Comparison of ENCODE assay signal across 8 cellular contexts in the genomic region with DNA sequence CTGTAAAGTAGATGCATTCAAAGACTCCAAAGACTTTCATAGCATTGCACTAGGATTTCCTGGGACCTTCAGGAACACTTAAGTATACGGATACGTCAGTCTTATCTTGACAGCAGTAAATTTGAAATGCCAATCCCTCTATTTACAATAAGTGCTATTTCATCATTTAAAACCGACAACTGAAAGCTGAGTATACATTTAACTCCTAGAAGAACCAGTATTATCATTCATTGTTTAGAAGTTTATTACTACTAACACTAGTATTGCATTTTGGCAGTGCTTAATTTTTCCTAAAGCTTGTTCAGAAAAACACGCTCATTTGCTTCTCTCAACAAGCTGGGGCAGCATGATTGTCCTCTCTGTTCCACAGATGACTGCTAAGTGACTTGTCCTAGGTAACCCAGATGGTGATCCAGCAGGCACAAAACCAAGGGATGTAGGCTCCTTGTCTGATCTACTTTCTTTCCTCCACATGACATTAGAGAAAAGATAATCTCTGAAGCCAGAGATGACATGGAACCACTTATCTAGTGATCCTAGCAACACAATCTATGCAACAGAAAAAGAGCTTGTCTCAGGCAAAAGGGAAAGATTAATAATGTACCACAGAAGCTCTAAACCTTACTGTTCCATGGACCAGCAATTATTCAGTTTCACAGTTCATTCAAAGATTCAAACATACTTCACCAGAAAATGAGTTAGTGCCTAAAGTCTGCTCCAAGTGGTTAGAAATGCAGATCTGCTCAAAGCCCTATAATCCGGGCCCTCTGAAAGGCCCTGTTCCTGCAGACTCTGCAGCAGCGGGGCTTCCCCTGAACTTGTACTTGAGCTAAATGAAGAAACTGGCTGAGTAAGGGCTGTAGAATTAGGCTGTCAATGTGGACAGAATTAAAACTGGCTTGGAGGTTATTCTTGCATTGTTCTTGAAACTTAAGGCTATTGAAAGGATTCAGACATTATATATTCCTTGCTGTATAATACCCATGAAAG. TPM values are rescaled to one million over a fixed set of nuclear protein-coding genes. Genes with fewer than 3 reads are reported as not detected.
A peak's percentile ranks its signal among the peaks of the same experiment; 100 is the strongest.
DNase-seq lines count a peak whose midpoint lies in the region; ATAC-seq and TF ChIP-seq lines count a peak whose summit lies in the region.

No MANE protein-coding gene starts in this region.

- H3K4me3 ChIP-seq in gastroesophageal sphincter, result peak overlapping the region in 1 of 2 donors; percentile 62

- whole genome bisulfite sequencing in gastroesophageal sphincter (ENCODE audit: low coverage in 1 of 2), 2 donors, result 53 to 68% methylated on average over 6 of the region's 6 CpGs

- peak; percentile 39 for DNase-seq in activated T-cell treated with anti-CD3 and anti-CD28 coated beads for 48 hours (ENCODE audit: low read depth)
- peak; percentile 44 for DNase-seq in stimulated activated CD4-positive, alpha-beta T cell treated with anti-CD3 and anti-CD28 coated beads, Interleukin-4, amount 100 ng/mL, for 1 hour
- DNase-seq in NCI-H2107 treated with DMSO at 0.1 percent for 48 hours (lab: John Stamatoyannopoulos, UW; ENCODE audit: unreplicated experiment), result no peak
- DNase-seq in NK-92 treated with Interleukin-12 subunit alpha and Interleukin-12 subunit beta, amount 100 ng/mL, for 24 hours (lab: John Stamatoyannopoulos, UW), result no peak
- no peak for DNase-seq in NCI-H1694 (lab: John Stamatoyannopoulos, UW)

- peak; percentile 26 for ATAC-seq in GM19025 (IDR thresholded peaks at IDR 0.05; ENCODE audit: low read depth, unreplicated experiment)
- ATAC-seq in HG03045 (IDR thresholded peaks at IDR 0.05; ENCODE audit: unreplicated experiment), result peak; percentile 28
- no peak for ATAC-seq in gastroesophageal sphincter

- H3K27me3 ChIP-seq in gastroesophageal sphincter, result no peaks in the 10 kb centered on the region

- no peak for TF ChIP-seq POLR2A in gastroesophageal sphincter (IDR thresholded peaks at IDR 0.05)

- H3K36me3 ChIP-seq in gastroesophageal sphincter, result no peaks in the 10 kb centered on the region

- TF ChIP-seq EP300 in gastroesophageal sphincter (IDR thresholded peaks at IDR 0.05), result no peak

- TF ChIP-seq CTCF in gastroesophageal sphincter (IDR thresholded peaks at IDR 0.05), result no peak

- no peaks in the 10 kb centered on the region for H3K9me3 ChIP-seq in gastroesophageal sphincter

- H3K4me1 ChIP-seq in gastroesophageal sphincter, result peaks cover 14 to 61% (median 16%) of the 10 kb centered on the region in 3 donors

- H3K27ac ChIP-seq in gastroesophageal sphincter, result peak overlapping the region in 3 of 4 donors; percentile 81 to 87 (median 85)

RNA-seq across cellular contexts. Expression of a gene that starts 5.2 kb away (rescaled TPM):
- total RNA-seq in gastroesophageal sphincter, result 10 to 100 TPM; 15.8 to 31.8 (median 23.7) TPM

RNA-seq across cellular contexts. Expression of a gene that starts 51.9 kb away (rescaled TPM):
- total RNA-seq in gastroesophageal sphincter, result 10 to 100 TPM; 17.3 to 28.9 (median 24.7) TPM

RNA-seq across cellular contexts. Expression of a gene that starts 52.0 kb away (rescaled TPM):
- total RNA-seq in gastroesophageal sphincter, result 1 to 10 TPM; 6.1 to 9.6 (median 7.6) TPM

Comparison
In these comparisons a context has a peak if more than half of its experiments do, and no peak if none do; other contexts are left out.
1. DNase-seq: peak in activated T-cell treated with anti-CD3 and anti-CD28 coated beads for 48 hours (single experiment) and stimulated activated CD4-positive, alpha-beta T cell treated with anti-CD3 and anti-CD28 coated beads, Interleukin-4, amount 100 ng/mL, for 1 hour (single experiment); none in NCI-H2107 treated with DMSO at 0.1 percent for 48 hours (single experiment), NK-92 treated with Interleukin-12 subunit alpha and Interleukin-12 subunit beta, amount 100 ng/mL, for 24 hours (single experiment) and NCI-H1694 (single experiment).